In the genomic region with DNA sequence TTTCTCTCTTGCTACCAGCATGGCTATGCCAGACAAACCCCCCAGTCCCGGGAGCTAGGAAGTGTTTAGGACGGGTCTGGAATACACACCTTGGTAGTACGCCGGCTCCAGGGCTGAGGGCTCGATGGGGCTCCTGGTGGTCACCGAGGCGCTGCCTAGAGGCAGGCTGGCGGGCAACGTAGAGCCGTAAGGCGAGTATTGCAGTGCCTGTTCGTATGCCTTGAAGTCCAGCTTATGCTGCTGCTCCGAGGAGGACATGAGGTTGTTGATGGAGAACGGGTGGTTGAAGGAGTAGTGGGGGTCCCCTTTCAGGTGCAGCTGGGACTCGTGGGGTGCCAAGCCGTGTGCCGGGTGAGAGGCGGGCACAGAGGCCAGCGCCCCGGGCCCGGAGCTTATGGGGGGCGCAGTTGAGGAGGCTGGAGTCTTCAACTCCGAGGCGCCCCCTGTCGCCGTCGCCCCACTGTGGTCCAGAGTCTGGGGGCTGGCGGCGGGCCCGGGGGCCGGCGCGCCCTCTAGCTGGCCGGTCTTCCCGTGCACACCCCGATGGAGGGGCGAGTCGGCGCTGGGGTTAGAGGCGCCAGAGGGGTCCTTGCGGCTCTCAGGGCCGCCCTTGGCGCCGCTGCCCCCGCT, we compare ENCODE assay signal across 12 cellular contexts. TPM values are rescaled to one million over a fixed set of nuclear protein-coding genes. Genes with fewer than 3 reads are reported as not detected.
DNase-seq lines count a peak whose midpoint lies in the region; ATAC-seq and TF ChIP-seq lines count a peak whose summit lies in the region.
"Had no signal": no experiment of that assay in that cellular context is flagged by ENCODE, and none has a peak within 500 bp of the region (broad histone marks: within the 10 kb centered on the region; RNA-seq: fewer than 3 reads in every experiment).

No MANE protein-coding gene starts in this region.

- H3K27ac ChIP-seq in HUES6 (ENCODE audit: low read depth, low read length) = no peak overlapping the region
- peak overlapping the region in 1 of 2 donors; percentile 86 for H3K27ac ChIP-seq in lung (ENCODE audit: low read depth in 1 of 2, low read length in 1 of 2)
- H3K27ac ChIP-seq: neutrophil had no signal

- H3K4me1 Mint-ChIP-seq in activated naive CD8-positive, alpha-beta T cell (ENCODE audit: low read depth) = peaks cover 20% of the 10 kb centered on the region

- POLR2A ChIA-PET in BJ (lab: Charles Lee) = no interaction called here

- no peak overlapping the region for H3K9ac ChIP-seq in HUES6 (ENCODE audit: low read length)

- H3K36me3 ChIP-seq in BJ (ENCODE audit: control insufficient read depth, insufficient read depth, low read length) (no peaks in the 10 kb centered on the region), HUES6 (ENCODE audit: control insufficient read depth, insufficient read depth, low read length) (no peaks in the 10 kb centered on the region), lung (ENCODE audit: control insufficient read depth in 2 of 2, insufficient read depth in 2 of 2, low read length in 2 of 2) (no peaks in the 10 kb centered on the region)
- H3K36me3 ChIP-seq: neutrophil had no signal

- H3K9me3 ChIP-seq in HUES6 (ENCODE audit: control insufficient read depth, insufficient read depth, low read depth, low read length) (no peaks in the 10 kb centered on the region), lung (ENCODE audit: control insufficient read depth in 2 of 2, insufficient read depth in 1 of 2, low read length in 1 of 2) (peaks cover 0 to 14% of the 10 kb centered on the region in 2 donors)

- peaks cover 4% of the 10 kb centered on the region for H3K9me3 Mint-ChIP-seq in activated naive CD8-positive, alpha-beta T cell (ENCODE audit: low read depth)
- H3K9me3 Mint-ChIP-seq: stimulated activated memory B cell treated with anti-CD40 and anti-IgM and Interleukin-4, amounts not matched to agents 10 μg/mL and 1 μg/mL and 100 μg/mL, for 72 hours had no signal

- H3K27me3 Mint-ChIP-seq in activated naive CD8-positive, alpha-beta T cell = peaks cover 57% of the 10 kb centered on the region

- DNase-seq in BJ (ENCODE audit: low read depth) = no peak
- DNase-seq in lung (ENCODE audit: low spot score) = no peak
- DNase-seq in cerebellar nuclear complex (lab: John Stamatoyannopoulos, UW) = no peak
- no peak for DNase-seq in medulla oblongata (ENCODE audit: extremely low spot score)
- no peak for DNase-seq in KG1 (lab: John Stamatoyannopoulos, UW)
- DNase-seq: erythroblast had no signal

- TF ChIP-seq CTCF in BJ (IDR thresholded peaks at IDR 0.05; ENCODE audit: insufficient read depth, low read depth, low read length) (0 out of 2 replicates have a peak, but pooled peaks have one; percentile 10), lung (IDR thresholded peaks at IDR 0.05; ENCODE audit: control extremely low read depth, extremely low read depth) (no peak)

- peak overlapping the region; percentile 58 for H3K4me3 Mint-ChIP-seq in activated naive CD8-positive, alpha-beta T cell
- H3K4me3 Mint-ChIP-seq: stimulated activated memory B cell treated with anti-CD40 and anti-IgM and Interleukin-4, amounts not matched to agents 10 μg/mL and 1 μg/mL and 100 μg/mL, for 72 hours had no signal

- H3K4me3 ChIP-seq in BJ (ENCODE audit: low read depth, low read length) (no peak overlapping the region), HUES6 (ENCODE audit: low read depth, low read length) (peak overlapping the region; percentile 40), lung (peak overlapping the region; percentile 48)

- H3K27ac Mint-ChIP-seq in activated naive CD8-positive, alpha-beta T cell = peak overlapping the region; percentile 64
- H3K27ac Mint-ChIP-seq: stimulated activated memory B cell treated with anti-CD40 and anti-IgM and Interleukin-4, amounts not matched to agents 10 μg/mL and 1 μg/mL and 100 μg/mL, for 72 hours had no signal

- peaks cover 23% of the 10 kb centered on the region for H3K4me1 ChIP-seq in HUES6 (ENCODE audit: control insufficient read depth, insufficient read depth, low read length)
- H3K4me1 ChIP-seq in lung (ENCODE audit: control insufficient read depth in 2 of 2, insufficient read depth in 2 of 2, low read length in 2 of 2) = peaks cover 3 to 6% of the 10 kb centered on the region in 2 donors

- H3K36me3 Mint-ChIP-seq in activated naive CD8-positive, alpha-beta T cell = peaks cover 16% of the 10 kb centered on the region
- H3K36me3 Mint-ChIP-seq: stimulated activated memory B cell treated with anti-CD40 and anti-IgM and Interleukin-4, amounts not matched to agents 10 μg/mL and 1 μg/mL and 100 μg/mL, for 72 hours had no signal

- ATAC-seq in lung (ENCODE audit: insufficient read depth, low FRiP score) = no peak
- ATAC-seq in HG02970 (IDR thresholded peaks at IDR 0.05; ENCODE audit: low FRiP score, unreplicated experiment) = no peak
- ATAC-seq: Panc1; stimulated activated memory B cell treated with anti-CD40 and anti-IgM and Interleukin-4, amounts not matched to agents 10 μg/mL and 1 μg/mL and 100 μg/mL, for 72 hours had no signal

- WGBS in lung, 2 donors = 4 to 8% methylated on average over 36 to 45 of the region's 45 CpGs

- H3K27me3 ChIP-seq in BJ (ENCODE audit: control insufficient read depth, insufficient read depth, low read length) = peaks cover 52% of the 10 kb centered on the region
- peaks cover 100% of the 10 kb centered on the region for H3K27me3 ChIP-seq in HUES6 (ENCODE audit: control insufficient read depth, insufficient read depth, low read length)
- H3K27me3 ChIP-seq in lung (ENCODE audit: control insufficient read depth, insufficient read depth) = peaks cover 6% of the 10 kb centered on the region

- CTCF ChIA-PET in BJ (lab: Yijun Ruan, JAX) = interaction anchor here (0.6 kb wide), 1 partner anchor 341 kb away, joined by 3 read pairs; no protein-coding TSS in a partner anchor

RNA-seq across cellular contexts. Expression of a gene that starts 3.6 kb away (rescaled TPM):
- polyA plus RNA-seq in BJ (2011; rRNA removed) (0.04 and 0.10 TPM in 2 replicates), lung (10 to 100 TPM; 14.3 to 15.5 TPM)
- 0.09 TPM in 1 of 2 replicates, not detected in the other for polyA minus RNA-seq in BJ (2011; rRNA and poly(A)+ RNA removed)
- total RNA-seq in lung = 10 to 100 TPM; 31.7 to 67.2 TPM

RNA-seq across cellular contexts. Expression of a gene that starts 4.0 kb away (rescaled TPM):
- polyA plus RNA-seq in BJ (2011; rRNA removed) (not detected in 2 replicates), lung (1 to 10 TPM in 1 of 2 donors, under 1 TPM in 1; 0.50 to 3.4 TPM)
- 0.05 TPM in 1 of 2 replicates, not detected in the other for polyA minus RNA-seq in BJ (2011; rRNA and poly(A)+ RNA removed)
- total RNA-seq in lung = 10 to 100 TPM in 1 of 2 donors, 1 to 10 TPM in 1; 6.5 to 34.4 TPM

Comparison
In these comparisons a context has a peak if more than half of its experiments do, and no peak if none do; other contexts are left out.
1. RNA of a gene that starts 3.6 kb away (polyA plus RNA-seq): 14.3 to 15.5 TPM in lung; 0.04 to 0.10 TPM in BJ; every median in the first group is over 10 times any median in the second.